24 cellular contexts compared by ENCODE assay signal in genomic region chr2:231185886-231186285, GRCh38. TPM values are rescaled to one million over a fixed set of nuclear protein-coding genes. Genes with fewer than 3 reads are reported as not detected.
DNase-seq lines count a peak whose midpoint lies in the region; ATAC-seq and TF ChIP-seq lines count a peak whose summit lies in the region.
"Had no signal": no experiment of that assay in that cellular context is flagged by ENCODE, and none has a peak within 500 bp of the region (broad histone marks: within the 10 kb centered on the region; RNA-seq: fewer than 3 reads in every experiment).

No MANE protein-coding gene starts in this region.

- H2AK9ac ChIP-seq in IMR-90 (replicated peaks; ENCODE audit: low read depth, low read length, poor library complexity), result peak overlapping the region; percentile 21

- H4K91ac ChIP-seq in IMR-90 (ENCODE audit: insufficient read depth, low read depth, low read length), result peak overlapping the region; percentile 38; the same call in 1 of the 2 replicates

- H3K4me1 ChIP-seq in IMR-90 (ENCODE audit: control insufficient read depth, insufficient read depth, low read length) (peaks cover 8% of the 10 kb centered on the region; the same call in 1 of the 2 replicates), lower lobe of right lung (peaks cover 55% of the 10 kb centered on the region), thoracic aorta (ENCODE audit: control insufficient read depth in 1 of 2, low read depth in 2 of 2) (peaks cover 52 to 83% of the 10 kb centered on the region in 2 donors)
- H3K4me1 ChIP-seq: colonic mucosa had no signal

- no peak overlapping the region; the same call in 1 of the 2 replicates for H4K5ac ChIP-seq in IMR-90 (ENCODE audit: low read depth, low read length)

- no peaks in the 10 kb centered on the region for H3K9me1 ChIP-seq in IMR-90 (ENCODE audit: insufficient read depth, low read length)

- in situ Hi-C loops in IMR-90 (cut with MboI; ENCODE audit: low sequenced_read_pairs) (no loop called here), GM13977 (cut with MboI; ENCODE audit: low pct_unique_long_range_greater_than_20kb, low sequenced_read_pairs, unreplicated experiment) (no loop called here)

- H2BK15ac ChIP-seq in IMR-90 (ENCODE audit: low read depth, low read length), result peak overlapping the region; percentile 65; the same call in 1 of the 3 replicates

- no peak overlapping the region for H3K23ac ChIP-seq in IMR-90 (ENCODE audit: low read depth, low read length)

- no peak overlapping the region for H3K9ac ChIP-seq in IMR-90 (ENCODE audit: low read depth, low read length)
- H3K9ac ChIP-seq: KMS-11 had no signal

- 0 out of 2 replicates have a peak overlapping the region, but pooled peaks have one; percentile 34 for H3K14ac ChIP-seq in IMR-90 (replicated peaks; ENCODE audit: low read depth, low read length)

- ATAC-seq in IMR-90 (ENCODE audit: low read depth) (no peak), lower lobe of right lung (no peak), thoracic aorta (ENCODE audit: insufficient number of reproducible peaks, low FRiP score, low read depth) (no peak), HG02571 (IDR thresholded peaks at IDR 0.05; ENCODE audit: unreplicated experiment) (no peak), left colon (no peak)
- ATAC-seq: effector memory CD8-positive, alpha-beta T cell; GM23338 had no signal

- 80% methylated on average over 1 of the region's 4 CpGs; no CpG with 5 or more reads in 1 of the 2 experiments for WGBS in IMR-90 (ENCODE audit: extremely low coverage in 2 of 2, insufficient read length in 1 of 2), 2 experiments

- H3K36me3 ChIP-seq in IMR-90 (ENCODE audit: control insufficient read depth, insufficient read depth, low read length) (no peaks in the 10 kb centered on the region), lower lobe of right lung (no peaks in the 10 kb centered on the region), thoracic aorta (no peaks in the 10 kb centered on the region)
- H3K36me3 ChIP-seq: BE2C, colonic mucosa, MG63, ovary, spleen had no signal

- POLR2A ChIA-PET in IMR-90 (lab: Charles Lee; ENCODE audit: unreplicated experiment), result no interaction called here

- H2AFZ ChIP-seq in IMR-90 (replicated peaks; ENCODE audit: low read length, poor library complexity), result peak overlapping the region; percentile 17
- H2AFZ ChIP-seq: GM23338 had no signal

- H2BK5ac ChIP-seq in IMR-90 (ENCODE audit: low read depth, low read length, poor library complexity, severe bottlenecking), result no peak overlapping the region

- H3K27ac ChIP-seq in IMR-90 (ENCODE audit: insufficient read depth, low read length) (no peak overlapping the region), coronary artery (peak overlapping the region; percentile 71 to 97), lower lobe of right lung (peak overlapping the region; percentile 28), thoracic aorta (peak overlapping the region; percentile 99 to 100)
- H3K27ac ChIP-seq: colonic mucosa, KMS-11, ovary had no signal

- DNase-seq in IMR-90 (no peak), coronary artery (ENCODE audit: low spot score) (no peak), lower lobe of right lung (no peak), thoracic aorta (ENCODE audit: low spot score) (no peak), GM13977 (ENCODE audit: low spot score) (no peak), left colon (no peak), NCI-H2107 treated with DMSO at 0.1 percent for 48 hours (lab: John Stamatoyannopoulos, UW; ENCODE audit: unreplicated experiment) (no peak)
- DNase-seq: activated CD4-positive, alpha-beta memory T cell treated with anti-CD3 and anti-CD28 coated beads, Interleukin-2, amount 10 ng/mL, durations not matched to agents 7 days and 5 days; BE2C; colonic mucosa; effector memory CD8-positive, alpha-beta T cell; EL; mammary epithelial cell; MG63; NCI-H1930; NCI-H226; retina; spleen; stimulated activated CD4-positive, alpha-beta T cell treated with anti-CD3 and anti-CD28 coated beads, Interleukin-2, amount 100 ng/mL, for 24 hours; T-helper 9 cell had no signal

- no peak for TF ChIP-seq CTCF in IMR-90 (conservative IDR thresholded peaks at IDR 0.05; ENCODE audit: low read depth, low read length)
- no peak for TF ChIP-seq CTCF in coronary artery (IDR thresholded peaks at IDR 0.05)
- no peak for TF ChIP-seq CTCF in lower lobe of right lung (IDR thresholded peaks at IDR 0.05)
- no peak for TF ChIP-seq CTCF in thoracic aorta (IDR thresholded peaks at IDR 0.05)
- no peak for TF ChIP-seq CTCF in GM13977 (IDR thresholded peaks at IDR 0.05; ENCODE audit: extremely low read depth, insufficient read depth, missing control alignments)

- H4K20me1 ChIP-seq in IMR-90 (ENCODE audit: insufficient read depth, low read length), result no peaks in the 10 kb centered on the region

- H3K79me1 ChIP-seq in IMR-90 (ENCODE audit: low read depth in 1 of 2, low read length in 2 of 2), result no peaks in the 10 kb centered on the region

- dilution Hi-C loops in IMR-90 (cut with HindIII; ENCODE audit: low sequenced_read_pairs, unreplicated experiment), result no loop called here

- peak overlapping the region; percentile 47 for H2BK120ac ChIP-seq in IMR-90 (ENCODE audit: low read depth, low read length)

- H3K18ac ChIP-seq in IMR-90 (ENCODE audit: low read depth, low read length), result no peak overlapping the region

- H3K4me3 ChIP-seq in IMR-90 (ENCODE audit: insufficient read depth, low read depth, low read length) (no peak overlapping the region), coronary artery (no peak overlapping the region), lower lobe of right lung (no peak overlapping the region), thoracic aorta (no peak overlapping the region)
- H3K4me3 ChIP-seq: colonic mucosa, GM23338, MG63, ovary, spleen had no signal

- H3K9me3 ChIP-seq in IMR-90 (ENCODE audit: control insufficient read depth, insufficient read depth, low read length) (no peaks in the 10 kb centered on the region), lower lobe of right lung (no peaks in the 10 kb centered on the region), thoracic aorta (no peaks in the 10 kb centered on the region)
- H3K9me3 ChIP-seq: BE2C, colonic mucosa, MG63, ovary, spleen had no signal

- peak overlapping the region; percentile 55; the same call in 1 of the 2 replicates for H3K4ac ChIP-seq in IMR-90 (ENCODE audit: low read depth, low read length)

- no peak overlapping the region for H3K56ac ChIP-seq in IMR-90 (ENCODE audit: extremely low read depth, insufficient read depth, low read length)

- TF ChIP-seq POLR2A in IMR-90 (IDR thresholded peaks at IDR 0.05; ENCODE audit: low read depth, low read length), result no peak

- peak overlapping the region; percentile 35 for H2BK20ac ChIP-seq in IMR-90 (ENCODE audit: low read depth, low read length)

- no peak for TF ChIP-seq RAD21 in IMR-90 (IDR thresholded peaks at IDR 0.05; ENCODE audit: low read length)

- no TSS peak for BruUV-seq in IMR-90 (replicated peaks; lab: Mats Ljungman, UMichigan)

- intact Hi-C loops in IMR-90 (cut with micrococcal nuclease), result no loop called here
- intact Hi-C loops in lower lobe of right lung (cut with DNase I), result no loop called here
- intact Hi-C loops in left colon (cut with DNase I, micrococcal nuclease), result no loop called here

- CTCF ChIA-PET in IMR-90 (lab: Yijun Ruan, JAX), result no interaction called here

- H3K27me3 ChIP-seq in IMR-90 (ENCODE audit: control insufficient read depth, insufficient read depth, low read length) (no peaks in the 10 kb centered on the region), lower lobe of right lung (ENCODE audit: low read depth) (no peaks in the 10 kb centered on the region), thoracic aorta (replicated peaks; ENCODE audit: insufficient read depth) (no peaks in the 10 kb centered on the region)
- H3K27me3 ChIP-seq: BE2C, MG63, ovary had no signal

- no peak overlapping the region for H3K4me2 ChIP-seq in IMR-90 (ENCODE audit: low read depth, low read length)
- H3K4me2 ChIP-seq: GM23338, KMS-11 had no signal

- no peak overlapping the region for H4K8ac ChIP-seq in IMR-90 (ENCODE audit: low read depth in 2 of 2, low read length in 2 of 2)

- peak overlapping the region; percentile 73; the same call in 1 of the 2 replicates for H2AK5ac ChIP-seq in IMR-90 (ENCODE audit: low read depth, low read length)

TF ChIP-seq in IMR-90, 13 proteins besides CTCF, POLR2A, EP300 and RAD21:
- TF ChIP-seq MAFK (IDR thresholded peaks at IDR 0.05; ENCODE audit: low read depth, low read length), result no peak
- TF ChIP-seq CHD1 (IDR thresholded peaks at IDR 0.05; ENCODE audit: low read depth, low read length), result no peak
- no peak for TF ChIP-seq RCOR1 (IDR thresholded peaks at IDR 0.05; ENCODE audit: insufficient replicate concordance, low read length)
- TF ChIP-seq CEBPB (IDR thresholded peaks at IDR 0.05; ENCODE audit: low read depth, low read length), result no peak

RNA-seq across cellular contexts. Expression of gene ARMC9, which starts 12.5 kb away (rescaled TPM):
- total RNA-seq in IMR-90 (2012; rRNA removed) (39.4 and 46.6 TPM in 2 replicates), lower lobe of right lung (43.1 TPM), thoracic aorta (100 to 1,000 TPM in 1 of 2 donors, 10 to 100 TPM in 1; 68.5 to 103 TPM), left colon (10 to 100 TPM in 1 of 2 donors, 1 to 10 TPM in 1; 9.4 to 13.6 TPM)
- polyA plus RNA-seq in IMR-90 (2012; rRNA removed), result 33.6 and 36.0 TPM in 2 replicates
- 29.9 and 42.2 TPM in 2 replicates for polyA plus RNA-seq in IMR-90 (2012; cell fraction: cytosol; rRNA removed)
- polyA plus RNA-seq in IMR-90 (2012; cell fraction: nucleus; rRNA removed; ENCODE audit: low replicate concordance), result 46.6 and 56.9 TPM in 2 replicates
